34 cellular contexts compared by ENCODE assay signal in the genomic region with DNA sequence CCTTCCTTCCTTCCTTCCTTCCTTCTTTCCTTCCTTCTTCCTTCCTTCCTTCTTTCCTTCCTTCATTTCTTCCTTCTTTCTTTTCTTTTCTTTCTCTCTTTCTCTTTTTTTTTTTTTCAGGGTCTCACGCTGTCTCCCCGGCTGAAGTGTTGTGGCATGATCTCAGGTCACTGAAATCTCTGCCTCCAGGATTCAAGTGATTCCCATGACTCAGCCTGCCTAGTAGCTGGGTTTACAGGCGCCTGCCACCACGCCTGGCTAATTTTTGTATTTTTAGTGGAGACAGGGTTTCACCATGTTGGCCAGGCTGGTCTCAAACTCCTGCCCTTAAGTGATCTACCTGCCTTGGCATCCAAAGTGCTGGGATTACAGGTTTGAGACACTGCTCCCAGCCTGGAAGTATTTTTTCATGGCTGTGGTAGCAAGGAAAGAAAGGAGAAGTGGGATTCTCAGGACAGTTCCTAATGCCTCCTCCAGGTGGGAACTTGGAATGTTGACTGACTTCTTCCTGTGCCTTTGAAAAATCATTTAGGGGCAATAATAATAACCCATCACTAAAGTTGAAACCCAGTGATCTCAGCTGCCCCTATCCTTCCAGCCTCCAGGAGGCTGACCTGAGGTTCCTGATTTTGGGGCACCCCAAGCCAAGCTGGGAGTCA.
"Had no signal": no experiment of that assay in that cellular context is flagged by ENCODE, and none has a peak within 500 bp of the region (broad histone marks: within the 10 kb centered on the region; RNA-seq: fewer than 3 reads in every experiment).

No MANE protein-coding gene starts in this region.

- H3K27ac Mint-ChIP-seq: activated CD8-positive, alpha-beta memory T cell treated with anti-CD3 and anti-CD28 coated beads, Interleukin-2, amount 10 ng/mL, durations not matched to agents 7 days and 5 days; activated CD8-positive, alpha-beta T cell treated with anti-CD3 and anti-CD28 coated beads, Interleukin-2, amount 10 ng/mL, durations not matched to agents 7 days and 5 days; activated naive CD4-positive, alpha-beta T cell treated with anti-CD3 and anti-CD28 coated beads, Interleukin-2, amount 50 U/mL, for 24 hours; activated naive CD8-positive, alpha-beta T cell treated with anti-CD3 and anti-CD28 coated beads, Interleukin-2, amount 50 U/mL, for 24 hours; activated T-helper 2 cell treated with anti-CD3 and anti-CD28 coated beads, Interferon-gamma antibody, Interleukin-2, Interleukin-4, amounts not matched to agents 10 μg/mL and 5 μg/mL and 100 μg/mL, durations not matched to agents 14 hours and 24 hours and 36 hours; dendritic cell treated with granulocyte-macrophage colony-stimulating factor and Interleukin-4, amounts not matched to agents 40 ng/mL and 50 ng/mL, for 4 days; mesothelial cell of epicardium; naive B cell; nephron progenitor cell; progenitor cell of endocrine pancreas; stimulated activated memory B cell treated with anti-CD40 and anti-IgM and Interleukin-4, amounts not matched to agents 10 μg/mL and 1 μg/mL and 100 μg/mL, for 72 hours; T-helper 17 cell had no signal

- H3K27me3 Mint-ChIP-seq: activated CD8-positive, alpha-beta memory T cell treated with anti-CD3 and anti-CD28 coated beads, Interleukin-2, amount 10 ng/mL, durations not matched to agents 7 days and 5 days; dendritic cell treated with granulocyte-macrophage colony-stimulating factor and Interleukin-4, amounts not matched to agents 40 ng/mL and 50 ng/mL, for 4 days; naive B cell; stimulated activated memory B cell treated with anti-CD40 and anti-IgM and Interleukin-4, amounts not matched to agents 10 μg/mL and 1 μg/mL and 100 μg/mL, for 72 hours; T-helper 17 cell had no signal

- H3K9me3 Mint-ChIP-seq: activated naive CD4-positive, alpha-beta T cell treated with anti-CD3 and anti-CD28 coated beads, Interleukin-2, amount 50 U/mL, for 24 hours; activated T-helper 2 cell treated with anti-CD3 and anti-CD28 coated beads, Interferon-gamma antibody, Interleukin-2, Interleukin-4, amounts not matched to agents 10 μg/mL and 5 μg/mL and 100 μg/mL, durations not matched to agents 14 hours and 24 hours and 36 hours; mesothelial cell of epicardium had no signal

- H3K4me1 ChIP-seq: breast epithelium, left lung, sigmoid colon, upper lobe of right lung had no signal

- H3K4me1 Mint-ChIP-seq: activated CD8-positive, alpha-beta memory T cell treated with anti-CD3 and anti-CD28 coated beads, Interleukin-2, amount 10 ng/mL, durations not matched to agents 7 days and 5 days; activated naive CD4-positive, alpha-beta T cell treated with anti-CD3 and anti-CD28 coated beads, Interleukin-2, amount 50 U/mL, for 24 hours; activated naive CD8-positive, alpha-beta T cell treated with anti-CD3 and anti-CD28 coated beads, Interleukin-2, amount 50 U/mL, for 24 hours; naive B cell; stimulated activated memory B cell treated with anti-CD40 and anti-IgM and Interleukin-4, amounts not matched to agents 10 μg/mL and 1 μg/mL and 100 μg/mL, for 72 hours; stimulated activated naive CD8-positive, alpha-beta T cell treated with anti-CD3 and anti-CD28 coated beads, Interleukin-15, amount 100 ng/mL, for 72 hours; T-helper 17 cell had no signal

- DNase-seq: activated CD4-positive, alpha-beta T cell treated with anti-CD3 and anti-CD28 coated beads for 1 hour; activated CD8-positive, alpha-beta memory T cell treated with anti-CD3 and anti-CD28 coated beads, Interleukin-2, amount 10 ng/mL, durations not matched to agents 7 days and 5 days; activated CD8-positive, alpha-beta T cell treated with anti-CD3 and anti-CD28 coated beads, Interleukin-2, amount 10 ng/mL, durations not matched to agents 7 days and 5 days; activated naive CD8-positive, alpha-beta T cell treated with anti-CD3 and anti-CD28 coated beads, Interleukin-2, amount 50 U/mL, for 24 hours; activated T-cell treated with anti-CD3 and anti-CD28 coated beads, Interleukin-2, amount 50 U/mL, for 48 hours; amygdala; central memory CD4-positive, alpha-beta T cell; effector CD8-positive, alpha-beta T cell; erythroblast; heart left ventricle; hypothalamus; kidney glomerular epithelial cell; left lung; naive B cell; nephron progenitor cell; ovary; sigmoid colon; small intestine; stimulated activated CD4-positive, alpha-beta T cell treated with anti-CD3 and anti-CD28 coated beads, Interleukin-1b, Interleukin-23, amount 100 ng/mL, for 48 hours; stimulated activated CD4-positive, alpha-beta T cell treated with anti-CD3 and anti-CD28 coated beads, Interleukin-4, amount 100 ng/mL, for 4 hours; stimulated activated CD8-positive, alpha-beta memory T cell treated with anti-CD3 and anti-CD28 coated beads, Interleukin-4, amount 100 ng/mL, for 48 hours; stimulated activated naive CD8-positive, alpha-beta T cell treated with anti-CD3 and anti-CD28 coated beads, Interleukin-15, amount 100 ng/mL, for 72 hours; substantia nigra; T-helper 17 cell; T1000; upper lobe of right lung had no signal

- ATAC-seq: activated CD8-positive, alpha-beta memory T cell treated with anti-CD3 and anti-CD28 coated beads, Interleukin-2, amount 10 ng/mL, durations not matched to agents 7 days and 5 days; activated CD8-positive, alpha-beta T cell treated with anti-CD3 and anti-CD28 coated beads, Interleukin-2, amount 10 ng/mL, durations not matched to agents 7 days and 5 days; activated naive CD8-positive, alpha-beta T cell treated with anti-CD3 and anti-CD28 coated beads, Interleukin-2, amount 50 U/mL, for 24 hours; heart left ventricle; left lung; stimulated activated memory B cell treated with anti-CD40 and anti-IgM and Interleukin-4, amounts not matched to agents 10 μg/mL and 1 μg/mL and 100 μg/mL, for 72 hours; stimulated activated naive CD8-positive, alpha-beta T cell treated with anti-CD3 and anti-CD28 coated beads, Interleukin-15, amount 100 ng/mL, for 72 hours; T-helper 17 cell; upper lobe of right lung had no signal

- H3K9me3 ChIP-seq: breast epithelium, neutrophil, ovary, sigmoid colon, upper lobe of right lung had no signal

- H3K36me3 ChIP-seq: breast epithelium, heart left ventricle, left lung, neutrophil, ovary, sigmoid colon, upper lobe of right lung had no signal

- H3K4me3 Mint-ChIP-seq: activated CD8-positive, alpha-beta memory T cell treated with anti-CD3 and anti-CD28 coated beads, Interleukin-2, amount 10 ng/mL, durations not matched to agents 7 days and 5 days; activated CD8-positive, alpha-beta T cell treated with anti-CD3 and anti-CD28 coated beads, Interleukin-2, amount 10 ng/mL, durations not matched to agents 7 days and 5 days; activated naive CD4-positive, alpha-beta T cell treated with anti-CD3 and anti-CD28 coated beads, Interleukin-2, amount 50 U/mL, for 24 hours; activated naive CD8-positive, alpha-beta T cell treated with anti-CD3 and anti-CD28 coated beads, Interleukin-2, amount 50 U/mL, for 24 hours; dendritic cell treated with granulocyte-macrophage colony-stimulating factor and Interleukin-4, amounts not matched to agents 40 ng/mL and 50 ng/mL, for 4 days; mesothelial cell of epicardium; naive B cell; nephron progenitor cell; stimulated activated memory B cell treated with anti-CD40 and anti-IgM and Interleukin-4, amounts not matched to agents 10 μg/mL and 1 μg/mL and 100 μg/mL, for 72 hours; stimulated activated naive CD8-positive, alpha-beta T cell treated with anti-CD3 and anti-CD28 coated beads, Interleukin-15, amount 100 ng/mL, for 72 hours; T-helper 17 cell had no signal

- H3K36me3 Mint-ChIP-seq: activated CD8-positive, alpha-beta memory T cell treated with anti-CD3 and anti-CD28 coated beads, Interleukin-2, amount 10 ng/mL, durations not matched to agents 7 days and 5 days; activated naive CD4-positive, alpha-beta T cell treated with anti-CD3 and anti-CD28 coated beads, Interleukin-2, amount 50 U/mL, for 24 hours; mesothelial cell of epicardium; naive B cell; stimulated activated memory B cell treated with anti-CD40 and anti-IgM and Interleukin-4, amounts not matched to agents 10 μg/mL and 1 μg/mL and 100 μg/mL, for 72 hours had no signal

- H3K4me3 ChIP-seq: breast epithelium, heart left ventricle, left lung, ovary, sigmoid colon, upper lobe of right lung had no signal

- H3K27me3 ChIP-seq: breast epithelium, heart left ventricle, left lung, neutrophil, ovary, sigmoid colon, upper lobe of right lung had no signal

- H3K27ac ChIP-seq: breast epithelium, heart left ventricle, left lung, neutrophil, ovary, sigmoid colon, upper lobe of right lung had no signal
